Comparison of ENCODE assay signal across 1 cellular context in the genomic region with DNA sequence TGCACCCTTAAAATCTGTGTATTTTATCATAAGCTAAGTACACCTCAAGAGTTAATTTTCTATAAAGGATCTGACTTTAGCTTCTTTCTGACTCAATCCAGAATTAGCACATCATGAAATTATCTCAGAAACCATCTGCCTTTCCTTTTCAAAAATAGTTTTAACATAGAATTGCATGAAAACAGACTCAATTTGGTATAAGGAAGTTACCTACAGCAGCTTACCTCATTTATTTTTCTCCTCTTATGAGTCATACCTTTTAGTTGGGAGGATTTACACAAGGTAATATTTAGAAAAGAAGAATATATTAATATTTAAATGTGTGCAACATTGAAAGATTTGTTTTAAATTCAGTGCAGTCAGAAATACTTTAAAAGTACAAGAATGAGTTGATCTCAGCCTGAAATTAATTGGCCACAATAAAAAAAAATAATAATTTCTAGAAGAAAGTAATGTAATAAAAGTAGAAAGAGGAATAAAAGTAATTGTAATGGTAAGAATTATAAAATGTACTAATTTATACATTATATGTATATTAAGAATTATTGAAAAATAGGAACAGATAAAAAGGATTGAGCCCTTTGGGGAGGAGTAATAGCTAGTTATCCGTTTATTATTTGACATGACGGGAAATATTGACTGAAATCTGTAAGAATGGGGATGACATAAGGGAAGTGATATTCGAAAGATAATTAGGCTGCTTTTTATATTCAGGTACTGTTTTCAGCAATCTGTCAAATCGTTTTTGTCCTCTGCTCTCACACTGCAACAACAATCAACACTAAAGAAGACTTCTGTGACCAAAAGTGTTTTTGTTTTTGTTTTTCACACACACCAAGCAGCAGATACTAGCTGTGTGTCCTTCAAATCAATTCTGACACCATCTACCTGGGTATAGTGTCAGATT.
TF ChIP-seq lines count a peak whose summit lies in the region.

No MANE protein-coding gene starts in this region.

TF ChIP-seq in H1, 55 proteins besides CTCF, POLR2A, EP300 and RAD21:
- no peak for TF ChIP-seq KDM1A (IDR thresholded peaks at IDR 0.05; ENCODE audit: borderline replicate concordance, low read length)
- no peak for TF ChIP-seq CEBPB (IDR thresholded peaks at IDR 0.05; ENCODE audit: low read depth, low read length)
